ENCODE assay signal across 18 cellular contexts in genomic region chr15:53549697-53550315, GRCh38.
A peak's percentile ranks its signal among the peaks of the same experiment; 100 is the strongest.
DNase-seq lines count a peak whose midpoint lies in the region; ATAC-seq and TF ChIP-seq lines count a peak whose summit lies in the region.
"Had no signal": no experiment of that assay in that cellular context is flagged by ENCODE, and none has a peak within 500 bp of the region (broad histone marks: within the 10 kb centered on the region; RNA-seq: fewer than 3 reads in every experiment).

No MANE protein-coding gene starts in this region.

- H3K36me3 Mint-ChIP-seq in activated naive CD4-positive, alpha-beta T cell treated with anti-CD3 and anti-CD28 coated beads for 36 hours (ENCODE audit: low read depth), result no peaks in the 10 kb centered on the region
- H3K36me3 Mint-ChIP-seq: CD8-positive, alpha-beta memory T cell; naive B cell had no signal

- H3K27me3 Mint-ChIP-seq in activated naive CD4-positive, alpha-beta T cell treated with anti-CD3 and anti-CD28 coated beads for 36 hours (ENCODE audit: low read depth), result peaks cover 4% of the 10 kb centered on the region
- H3K27me3 Mint-ChIP-seq: CD8-positive, alpha-beta memory T cell had no signal

- CTCF ChIA-PET in PC-3 (lab: Charles Lee), result no interaction called here
- CTCF ChIA-PET in activated naive CD4-positive, alpha-beta T cell treated with anti-CD3 and anti-CD28 coated beads for 36 hours (lab: Charles Lee), result no interaction called here

- peak overlapping the region in 3 of 11 experiments; percentile 4 to 9 (median 5); a peak in 1 of 22 replicates for H3K27ac ChIP-seq in BLaER1 treated with 17β-estradiol and CSF1 and Interleukin-3, amounts not matched to agents 10 nM and 100 nM
- H3K27ac ChIP-seq in PC-3 (ENCODE audit: low read length) (peak overlapping the region; percentile 76), dorsolateral prefrontal cortex (no peak overlapping the region)
- H3K27ac ChIP-seq: SK-N-MC, spleen had no signal

- DNase-seq in KBM-7 (peak; percentile 15), PC-3 (peak; percentile 67), left lobe of liver (ENCODE audit: low spot score) (no peak), dorsolateral prefrontal cortex (no peak)
- no peak for DNase-seq in activated naive CD4-positive, alpha-beta T cell treated with anti-CD3 and anti-CD28 coated beads for 36 hours
- DNase-seq: activated CD4-positive, CD25-positive, alpha-beta regulatory T cell treated with anti-CD3 and anti-CD28 coated beads, Interleukin-2, amount 50 U/mL, for 72 hours; CD8-positive, alpha-beta memory T cell; Kasumi-1; naive B cell; NCI-H1436; posterior cingulate gyrus; spleen; stimulated activated CD8-positive, alpha-beta memory T cell treated with anti-CD3 and anti-CD28 coated beads, Interleukin-4, amount 100 ng/mL, for 48 hours; T1000 had no signal

- TF ChIP-seq CTCF in PC-3 (conservative IDR thresholded peaks at IDR 0.05; ENCODE audit: low read depth, low read length) (no peak), dorsolateral prefrontal cortex (IDR thresholded peaks at IDR 0.05 in 54 of 56, conservative IDR thresholded peaks at IDR 0.05 in 2 of 56; ENCODE audit: low read depth in 1 of 56, partially characterized antibody in 56 of 56) (no peak)

- no peaks in the 10 kb centered on the region for H3F3A ChIP-seq in PC-3 (ENCODE audit: low read length, unreplicated experiment)

- H3K36me3 ChIP-seq in BLaER1 treated with 17β-estradiol and CSF1 and Interleukin-3, amounts not matched to agents 10 nM and 100 nM, result no peaks in the 10 kb centered on the region
- no peaks in the 10 kb centered on the region for H3K36me3 ChIP-seq in PC-3 (ENCODE audit: low read depth, low read length)
- H3K36me3 ChIP-seq: spleen had no signal

- intact Hi-C loops in PC-3 (cut with micrococcal nuclease), result no loop called here
- intact Hi-C loops in dorsolateral prefrontal cortex (cut with DNase I), result no loop called here
- intact Hi-C loops in activated naive CD4-positive, alpha-beta T cell treated with anti-CD3 and anti-CD28 coated beads for 36 hours (cut with micrococcal nuclease), result no loop called here

- no peak overlapping the region for H3K9ac ChIP-seq in BLaER1 treated with 17β-estradiol and CSF1 and Interleukin-3, amounts not matched to agents 10 nM and 100 nM
- no peak overlapping the region for H3K9ac ChIP-seq in PC-3 (ENCODE audit: low read length)

- H3K9me3 ChIP-seq in BLaER1 treated with 17β-estradiol and CSF1 and Interleukin-3, amounts not matched to agents 10 nM and 100 nM (replicated peaks in 1 of 11), result peaks cover 0 to 3% (median 0%) of the 10 kb centered on the region in 11 experiments; a peak in 1 of 22 replicates
- H3K9me3 ChIP-seq in PC-3 (ENCODE audit: low read length), result no peaks in the 10 kb centered on the region
- H3K9me3 ChIP-seq: spleen had no signal

- no peaks in the 10 kb centered on the region for H3K27me3 ChIP-seq in BLaER1 treated with 17β-estradiol and CSF1 and Interleukin-3, amounts not matched to agents 10 nM and 100 nM
- H3K27me3 ChIP-seq in PC-3 (ENCODE audit: low read length), result no peaks in the 10 kb centered on the region
- H3K27me3 ChIP-seq in dorsolateral prefrontal cortex, result no peaks in the 10 kb centered on the region
- H3K27me3 ChIP-seq: spleen had no signal

- POLR2A ChIA-PET in PC-3 (lab: Charles Lee; ENCODE audit: unreplicated experiment), result no interaction called here

- H3K4me3 Mint-ChIP-seq in activated naive CD4-positive, alpha-beta T cell treated with anti-CD3 and anti-CD28 coated beads for 36 hours, result no peak overlapping the region
- H3K4me3 Mint-ChIP-seq: CD8-positive, alpha-beta memory T cell; naive B cell had no signal

- peak overlapping the region in 9 of 11 experiments; percentile 13 to 51 (median 30); a peak in 17 of 22 replicates for H3K4me2 ChIP-seq in BLaER1 treated with 17β-estradiol and CSF1 and Interleukin-3, amounts not matched to agents 10 nM and 100 nM
- H3K4me2 ChIP-seq in PC-3 (ENCODE audit: low read length), result peak overlapping the region; percentile 51

- H3K9me2 ChIP-seq in PC-3 (replicated peaks; ENCODE audit: low read length), result no peaks in the 10 kb centered on the region

- no peaks in the 10 kb centered on the region for H4K20me1 ChIP-seq in BLaER1 treated with 17β-estradiol and CSF1 and Interleukin-3, amounts not matched to agents 10 nM and 100 nM
- H4K20me1 ChIP-seq in PC-3 (ENCODE audit: low read length), result no peaks in the 10 kb centered on the region

- no peaks in the 10 kb centered on the region for H3K9me3 Mint-ChIP-seq in activated naive CD4-positive, alpha-beta T cell treated with anti-CD3 and anti-CD28 coated beads for 36 hours

- no TSS peak for BruUV-seq in PC-3 (replicated peaks; lab: Mats Ljungman, UMichigan)

- no peak overlapping the region for H3K4me3 ChIP-seq in BLaER1 treated with 17β-estradiol and CSF1 and Interleukin-3, amounts not matched to agents 10 nM and 100 nM
- no peak overlapping the region for H3K4me3 ChIP-seq in PC-3 (ENCODE audit: low read length)
- H3K4me3 ChIP-seq in dorsolateral prefrontal cortex, result no peak overlapping the region
- H3K4me3 ChIP-seq: SK-N-MC, spleen had no signal

- in situ Hi-C loops in KBM-7 (cut with MboI; ENCODE audit: low pct_unique_long_range_greater_than_20kb, low sequenced_read_pairs), result no loop called here

- H3K27ac Mint-ChIP-seq in activated naive CD4-positive, alpha-beta T cell treated with anti-CD3 and anti-CD28 coated beads for 36 hours, result no peak overlapping the region
- H3K27ac Mint-ChIP-seq: CD8-positive, alpha-beta memory T cell had no signal

- H2AFZ ChIP-seq in PC-3 (ENCODE audit: low read length), result no peak overlapping the region

- no peaks in the 10 kb centered on the region for H3K4me1 Mint-ChIP-seq in activated naive CD4-positive, alpha-beta T cell treated with anti-CD3 and anti-CD28 coated beads for 36 hours (ENCODE audit: low read depth)
- H3K4me1 Mint-ChIP-seq: CD8-positive, alpha-beta memory T cell; naive B cell had no signal

- H3K4me1 ChIP-seq in BLaER1 treated with 17β-estradiol and CSF1 and Interleukin-3, amounts not matched to agents 10 nM and 100 nM, result peaks cover 0 to 17% (median 12%) of the 10 kb centered on the region in 10 experiments; a peak in 16 of 20 replicates
- H3K4me1 ChIP-seq in PC-3 (ENCODE audit: insufficient read depth, low read length), result peaks cover 11% of the 10 kb centered on the region; the same call in 1 of the 2 replicates
- H3K4me1 ChIP-seq: spleen had no signal

- ATAC-seq in PC-3 (no peak), left lobe of liver (peak; percentile 62), GM19452 (IDR thresholded peaks at IDR 0.05; ENCODE audit: unreplicated experiment) (no peak), GM19467 (IDR thresholded peaks at IDR 0.05; ENCODE audit: unreplicated experiment) (no peak)

- H3K79me2 ChIP-seq in PC-3 (ENCODE audit: low read length), result no peaks in the 10 kb centered on the region

Comparison
In these comparisons a context has a peak if more than half of its experiments do, and no peak if none do; other contexts are left out.
1. DNase-seq: peak in KBM-7 (single experiment) and PC-3 (single experiment); none in left lobe of liver (single experiment), dorsolateral prefrontal cortex (0 of 10) and activated naive CD4-positive, alpha-beta T cell treated with anti-CD3 and anti-CD28 coated beads for 36 hours (single experiment).